2 cellular contexts compared by ENCODE assay signal in the genomic region with DNA sequence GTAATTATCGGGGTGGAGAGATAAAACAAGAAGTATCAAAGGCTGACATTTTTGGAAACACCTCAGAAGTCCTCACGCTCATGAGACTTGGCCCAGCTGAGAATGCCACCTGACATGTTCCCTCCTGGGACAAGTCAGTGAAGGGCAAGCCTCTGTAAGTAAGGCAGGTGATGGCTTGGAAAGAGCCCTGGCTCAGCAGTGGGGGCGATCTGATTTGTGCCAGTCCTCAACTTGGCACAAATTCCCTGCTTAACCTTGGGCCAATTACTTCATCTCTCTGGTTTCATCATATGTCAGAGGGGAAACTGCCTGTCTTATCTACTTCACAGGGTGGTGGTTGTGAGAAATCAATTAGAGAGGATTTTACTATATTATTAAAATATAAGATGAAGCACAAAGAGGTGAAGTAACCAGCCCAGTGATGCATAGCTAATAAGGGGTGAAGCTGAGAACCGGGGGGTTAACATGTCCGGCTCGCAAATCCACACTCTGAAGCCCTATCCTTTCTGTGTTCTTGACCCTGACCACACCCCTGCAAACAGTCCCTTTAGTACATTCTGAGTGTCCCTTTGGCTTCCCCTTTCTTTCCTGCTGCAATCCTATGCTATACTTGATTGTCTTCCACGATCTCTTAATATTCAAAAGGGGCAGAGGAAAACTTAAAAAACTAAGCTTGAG.
TF ChIP-seq lines count a peak whose summit lies in the region.

No MANE protein-coding gene starts in this region.

TF ChIP-seq in HEK293, 187 proteins besides CTCF, POLR2A, EP300 and RAD21 (continued from another document):
- TF ChIP-seq, protein P1, sequence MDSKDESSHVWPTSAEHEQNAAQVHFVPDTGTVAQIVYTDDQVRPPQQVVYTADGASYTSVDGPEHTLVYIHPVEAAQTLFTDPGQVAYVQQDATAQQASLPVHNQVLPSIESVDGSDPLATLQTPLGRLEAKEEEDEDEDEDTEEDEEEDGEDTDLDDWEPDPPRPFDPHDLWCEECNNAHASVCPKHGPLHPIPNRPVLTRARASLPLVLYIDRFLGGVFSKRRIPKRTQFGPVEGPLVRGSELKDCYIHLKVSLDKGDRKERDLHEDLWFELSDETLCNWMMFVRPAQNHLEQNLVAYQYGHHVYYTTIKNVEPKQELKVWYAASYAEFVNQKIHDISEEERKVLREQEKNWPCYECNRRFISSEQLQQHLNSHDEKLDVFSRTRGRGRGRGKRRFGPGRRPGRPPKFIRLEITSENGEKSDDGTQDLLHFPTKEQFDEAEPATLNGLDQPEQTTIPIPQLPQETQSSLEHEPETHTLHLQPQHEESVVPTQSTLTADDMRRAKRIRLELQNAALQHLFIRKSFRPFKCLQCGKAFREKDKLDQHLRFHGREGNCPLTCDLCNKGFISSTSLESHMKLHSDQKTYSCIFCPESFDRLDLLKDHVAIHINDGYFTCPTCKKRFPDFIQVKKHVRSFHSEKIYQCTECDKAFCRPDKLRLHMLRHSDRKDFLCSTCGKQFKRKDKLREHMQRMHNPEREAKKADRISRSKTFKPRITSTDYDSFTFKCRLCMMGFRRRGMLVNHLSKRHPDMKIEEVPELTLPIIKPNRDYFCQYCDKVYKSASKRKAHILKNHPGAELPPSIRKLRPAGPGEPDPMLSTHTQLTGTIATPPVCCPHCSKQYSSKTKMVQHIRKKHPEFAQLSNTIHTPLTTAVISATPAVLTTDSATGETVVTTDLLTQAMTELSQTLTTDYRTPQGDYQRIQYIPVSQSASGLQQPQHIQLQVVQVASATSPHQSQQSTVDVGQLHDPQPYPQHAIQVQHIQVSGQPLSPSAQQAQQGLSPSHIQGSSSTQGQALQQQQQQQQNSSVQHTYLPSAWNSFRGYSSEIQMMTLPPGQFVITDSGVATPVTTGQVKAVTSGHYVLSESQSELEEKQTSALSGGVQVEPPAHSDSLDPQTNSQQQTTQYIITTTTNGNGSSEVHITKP (tag by site-specific recombination; IDR thresholded peaks at IDR 0.05), result peak; percentile 98

TF ChIP-seq in K562, 482 proteins besides CTCF, POLR2A, EP300 and RAD21 (continued from another document and continues in another):
- TF ChIP-seq, protein P2, sequence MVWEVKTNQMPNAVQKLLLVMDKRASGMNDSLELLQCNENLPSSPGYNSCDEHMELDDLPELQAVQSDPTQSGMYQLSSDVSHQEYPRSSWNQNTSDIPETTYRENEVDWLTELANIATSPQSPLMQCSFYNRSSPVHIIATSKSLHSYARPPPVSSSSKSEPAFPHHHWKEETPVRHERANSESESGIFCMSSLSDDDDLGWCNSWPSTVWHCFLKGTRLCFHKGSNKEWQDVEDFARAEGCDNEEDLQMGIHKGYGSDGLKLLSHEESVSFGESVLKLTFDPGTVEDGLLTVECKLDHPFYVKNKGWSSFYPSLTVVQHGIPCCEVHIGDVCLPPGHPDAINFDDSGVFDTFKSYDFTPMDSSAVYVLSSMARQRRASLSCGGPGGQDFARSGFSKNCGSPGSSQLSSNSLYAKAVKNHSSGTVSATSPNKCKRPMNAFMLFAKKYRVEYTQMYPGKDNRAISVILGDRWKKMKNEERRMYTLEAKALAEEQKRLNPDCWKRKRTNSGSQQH (CRISPR knock-in tag; IDR thresholded peaks at IDR 0.05), result no peak
- TF ChIP-seq RHOXF2B (CRISPR knock-in tag; conservative IDR thresholded peaks at IDR 0.05), result no peak
- no peak for TF ChIP-seq ZNF3 (CRISPR knock-in tag; IDR thresholded peaks at IDR 0.05)
- TF ChIP-seq, protein P3, sequence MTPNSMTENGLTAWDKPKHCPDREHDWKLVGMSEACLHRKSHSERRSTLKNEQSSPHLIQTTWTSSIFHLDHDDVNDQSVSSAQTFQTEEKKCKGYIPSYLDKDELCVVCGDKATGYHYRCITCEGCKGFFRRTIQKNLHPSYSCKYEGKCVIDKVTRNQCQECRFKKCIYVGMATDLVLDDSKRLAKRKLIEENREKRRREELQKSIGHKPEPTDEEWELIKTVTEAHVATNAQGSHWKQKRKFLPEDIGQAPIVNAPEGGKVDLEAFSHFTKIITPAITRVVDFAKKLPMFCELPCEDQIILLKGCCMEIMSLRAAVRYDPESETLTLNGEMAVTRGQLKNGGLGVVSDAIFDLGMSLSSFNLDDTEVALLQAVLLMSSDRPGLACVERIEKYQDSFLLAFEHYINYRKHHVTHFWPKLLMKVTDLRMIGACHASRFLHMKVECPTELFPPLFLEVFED (CRISPR knock-in tag; conservative IDR thresholded peaks at IDR 0.05), result no peak
- no peak for TF ChIP-seq CEBPG (CRISPR knock-in tag; IDR thresholded peaks at IDR 0.05)
- peak; percentile 39 to 60; a peak in 3 of 4 replicates for TF ChIP-seq CEBPG (tag; conservative IDR thresholded peaks at IDR 0.05 in 1 of 2, IDR thresholded peaks at IDR 0.05 in 1 of 2)
- TF ChIP-seq, protein P4, sequence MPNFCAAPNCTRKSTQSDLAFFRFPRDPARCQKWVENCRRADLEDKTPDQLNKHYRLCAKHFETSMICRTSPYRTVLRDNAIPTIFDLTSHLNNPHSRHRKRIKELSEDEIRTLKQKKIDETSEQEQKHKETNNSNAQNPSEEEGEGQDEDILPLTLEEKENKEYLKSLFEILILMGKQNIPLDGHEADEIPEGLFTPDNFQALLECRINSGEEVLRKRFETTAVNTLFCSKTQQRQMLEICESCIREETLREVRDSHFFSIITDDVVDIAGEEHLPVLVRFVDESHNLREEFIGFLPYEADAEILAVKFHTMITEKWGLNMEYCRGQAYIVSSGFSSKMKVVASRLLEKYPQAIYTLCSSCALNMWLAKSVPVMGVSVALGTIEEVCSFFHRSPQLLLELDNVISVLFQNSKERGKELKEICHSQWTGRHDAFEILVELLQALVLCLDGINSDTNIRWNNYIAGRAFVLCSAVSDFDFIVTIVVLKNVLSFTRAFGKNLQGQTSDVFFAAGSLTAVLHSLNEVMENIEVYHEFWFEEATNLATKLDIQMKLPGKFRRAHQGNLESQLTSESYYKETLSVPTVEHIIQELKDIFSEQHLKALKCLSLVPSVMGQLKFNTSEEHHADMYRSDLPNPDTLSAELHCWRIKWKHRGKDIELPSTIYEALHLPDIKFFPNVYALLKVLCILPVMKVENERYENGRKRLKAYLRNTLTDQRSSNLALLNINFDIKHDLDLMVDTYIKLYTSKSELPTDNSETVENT (CRISPR knock-in tag; IDR thresholded peaks at IDR 0.05), result no peak
- no peak for TF ChIP-seq FOXJ2 (tag; IDR thresholded peaks at IDR 0.05)
- no peak for TF ChIP-seq NR2C2 (CRISPR knock-in tag; IDR thresholded peaks at IDR 0.05)
- TF ChIP-seq NR2C2 (tag; IDR thresholded peaks at IDR 0.05), result peak; percentile 61
- TF ChIP-seq MTA1 (IDR thresholded peaks at IDR 0.05; ENCODE audit: borderline replicate concordance), result no peak
- TF ChIP-seq PHTF2 (CRISPR knock-in tag; IDR thresholded peaks at IDR 0.05), result no peak
- peak; percentile 70 for TF ChIP-seq ATF7 (IDR thresholded peaks at IDR 0.05)
- no peak for TF ChIP-seq CREBBP (IDR thresholded peaks at IDR 0.05; ENCODE audit: low read depth, low read length)
- TF ChIP-seq, protein P5, sequence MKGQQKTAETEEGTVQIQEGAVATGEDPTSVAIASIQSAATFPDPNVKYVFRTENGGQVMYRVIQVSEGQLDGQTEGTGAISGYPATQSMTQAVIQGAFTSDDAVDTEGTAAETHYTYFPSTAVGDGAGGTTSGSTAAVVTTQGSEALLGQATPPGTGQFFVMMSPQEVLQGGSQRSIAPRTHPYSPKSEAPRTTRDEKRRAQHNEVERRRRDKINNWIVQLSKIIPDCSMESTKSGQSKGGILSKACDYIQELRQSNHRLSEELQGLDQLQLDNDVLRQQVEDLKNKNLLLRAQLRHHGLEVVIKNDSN (CRISPR knock-in tag; IDR thresholded peaks at IDR 0.05), result no peak
- no peak for TF ChIP-seq DNMT1 (IDR thresholded peaks at IDR 0.05)
- no peak for TF ChIP-seq NR3C1 (CRISPR knock-in tag; IDR thresholded peaks at IDR 0.05)
- TF ChIP-seq, protein P1 (IDR thresholded peaks at IDR 0.05; ENCODE audit: partially characterized antibody), result peak; percentile 95
- TF ChIP-seq ZNF589 (CRISPR knock-in tag; IDR thresholded peaks at IDR 0.05; ENCODE audit: low read depth), result peak; percentile 8; the same call in 1 of the 2 replicates
- TF ChIP-seq CXXC5 (CRISPR knock-in tag; IDR thresholded peaks at IDR 0.05), result 0 out of 2 replicates have a peak, but pooled peaks have one; percentile 3
- TF ChIP-seq PCBP1 (IDR thresholded peaks at IDR 0.05; ENCODE audit: low read depth, low read length, poor library complexity, severe bottlenecking), result no peak
- no peak for TF ChIP-seq ZNF263 (CRISPR knock-in tag; IDR thresholded peaks at IDR 0.05; ENCODE audit: borderline replicate concordance)
- TF ChIP-seq, protein P6, sequence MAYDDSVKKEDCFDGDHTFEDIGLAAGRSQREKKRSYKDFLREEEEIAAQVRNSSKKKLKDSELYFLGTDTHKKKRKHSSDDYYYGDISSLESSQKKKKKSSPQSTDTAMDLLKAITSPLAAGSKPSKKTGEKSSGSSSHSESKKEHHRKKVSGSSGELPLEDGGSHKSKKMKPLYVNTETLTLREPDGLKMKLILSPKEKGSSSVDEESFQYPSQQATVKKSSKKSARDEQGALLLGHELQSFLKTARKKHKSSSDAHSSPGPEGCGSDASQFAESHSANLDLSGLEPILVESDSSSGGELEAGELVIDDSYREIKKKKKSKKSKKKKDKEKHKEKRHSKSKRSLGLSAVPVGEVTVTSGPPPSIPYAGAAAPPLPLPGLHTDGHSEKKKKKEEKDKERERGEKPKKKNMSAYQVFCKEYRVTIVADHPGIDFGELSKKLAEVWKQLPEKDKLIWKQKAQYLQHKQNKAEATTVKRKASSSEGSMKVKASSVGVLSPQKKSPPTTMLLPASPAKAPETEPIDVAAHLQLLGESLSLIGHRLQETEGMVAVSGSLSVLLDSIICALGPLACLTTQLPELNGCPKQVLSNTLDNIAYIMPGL (CRISPR knock-in tag; IDR thresholded peaks at IDR 0.05), result no peak
- 0 out of 2 replicates have a peak, but pooled peaks have one; percentile 8 for TF ChIP-seq POLR2H (tag; IDR thresholded peaks at IDR 0.05; ENCODE audit: low read depth)
- TF ChIP-seq THRAP3 (IDR thresholded peaks at IDR 0.05; ENCODE audit: borderline replicate concordance), result no peak
- TF ChIP-seq, protein P7, sequence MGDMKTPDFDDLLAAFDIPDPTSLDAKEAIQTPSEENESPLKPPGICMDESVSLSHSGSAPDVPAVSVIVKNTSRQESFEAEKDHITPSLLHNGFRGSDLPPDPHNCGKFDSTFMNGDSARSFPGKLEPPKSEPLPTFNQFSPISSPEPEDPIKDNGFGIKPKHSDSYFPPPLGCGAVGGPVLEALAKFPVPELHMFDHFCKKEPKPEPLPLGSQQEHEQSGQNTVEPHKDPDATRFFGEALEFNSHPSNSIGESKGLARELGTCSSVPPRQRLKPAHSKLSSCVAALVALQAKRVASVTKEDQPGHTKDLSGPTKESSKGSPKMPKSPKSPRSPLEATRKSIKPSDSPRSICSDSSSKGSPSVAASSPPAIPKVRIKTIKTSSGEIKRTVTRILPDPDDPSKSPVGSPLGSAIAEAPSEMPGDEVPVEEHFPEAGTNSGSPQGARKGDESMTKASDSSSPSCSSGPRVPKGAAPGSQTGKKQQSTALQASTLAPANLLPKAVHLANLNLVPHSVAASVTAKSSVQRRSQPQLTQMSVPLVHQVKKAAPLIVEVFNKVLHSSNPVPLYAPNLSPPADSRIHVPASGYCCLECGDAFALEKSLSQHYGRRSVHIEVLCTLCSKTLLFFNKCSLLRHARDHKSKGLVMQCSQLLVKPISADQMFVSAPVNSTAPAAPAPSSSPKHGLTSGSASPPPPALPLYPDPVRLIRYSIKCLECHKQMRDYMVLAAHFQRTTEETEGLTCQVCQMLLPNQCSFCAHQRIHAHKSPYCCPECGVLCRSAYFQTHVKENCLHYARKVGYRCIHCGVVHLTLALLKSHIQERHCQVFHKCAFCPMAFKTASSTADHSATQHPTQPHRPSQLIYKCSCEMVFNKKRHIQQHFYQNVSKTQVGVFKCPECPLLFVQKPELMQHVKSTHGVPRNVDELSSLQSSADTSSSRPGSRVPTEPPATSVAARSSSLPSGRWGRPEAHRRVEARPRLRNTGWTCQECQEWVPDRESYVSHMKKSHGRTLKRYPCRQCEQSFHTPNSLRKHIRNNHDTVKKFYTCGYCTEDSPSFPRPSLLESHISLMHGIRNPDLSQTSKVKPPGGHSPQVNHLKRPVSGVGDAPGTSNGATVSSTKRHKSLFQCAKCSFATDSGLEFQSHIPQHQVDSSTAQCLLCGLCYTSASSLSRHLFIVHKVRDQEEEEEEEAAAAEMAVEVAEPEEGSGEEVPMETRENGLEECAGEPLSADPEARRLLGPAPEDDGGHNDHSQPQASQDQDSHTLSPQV (IDR thresholded peaks at IDR 0.05), result no peak
- TF ChIP-seq CEBPB (tag; IDR thresholded peaks at IDR 0.05), result peak; percentile 85
- TF ChIP-seq ILK (tag; IDR thresholded peaks at IDR 0.05; ENCODE audit: borderline replicate concordance, low read depth), result no peak
- TF ChIP-seq GABPB2 (CRISPR knock-in tag; conservative IDR thresholded peaks at IDR 0.05), result no peak
- no peak for TF ChIP-seq HMG20A (CRISPR knock-in tag; conservative IDR thresholded peaks at IDR 0.05)
- TF ChIP-seq, protein P8, sequence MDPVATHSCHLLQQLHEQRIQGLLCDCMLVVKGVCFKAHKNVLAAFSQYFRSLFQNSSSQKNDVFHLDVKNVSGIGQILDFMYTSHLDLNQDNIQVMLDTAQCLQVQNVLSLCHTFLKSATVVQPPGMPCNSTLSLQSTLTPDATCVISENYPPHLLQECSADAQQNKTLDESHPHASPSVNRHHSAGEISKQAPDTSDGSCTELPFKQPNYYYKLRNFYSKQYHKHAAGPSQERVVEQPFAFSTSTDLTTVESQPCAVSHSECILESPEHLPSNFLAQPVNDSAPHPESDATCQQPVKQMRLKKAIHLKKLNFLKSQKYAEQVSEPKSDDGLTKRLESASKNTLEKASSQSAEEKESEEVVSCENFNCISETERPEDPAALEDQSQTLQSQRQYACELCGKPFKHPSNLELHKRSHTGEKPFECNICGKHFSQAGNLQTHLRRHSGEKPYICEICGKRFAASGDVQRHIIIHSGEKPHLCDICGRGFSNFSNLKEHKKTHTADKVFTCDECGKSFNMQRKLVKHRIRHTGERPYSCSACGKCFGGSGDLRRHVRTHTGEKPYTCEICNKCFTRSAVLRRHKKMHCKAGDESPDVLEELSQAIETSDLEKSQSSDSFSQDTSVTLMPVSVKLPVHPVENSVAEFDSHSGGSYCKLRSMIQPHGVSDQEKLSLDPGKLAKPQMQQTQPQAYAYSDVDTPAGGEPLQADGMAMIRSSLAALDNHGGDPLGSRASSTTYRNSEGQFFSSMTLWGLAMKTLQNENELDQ (CRISPR knock-in tag; IDR thresholded peaks at IDR 0.05; ENCODE audit: borderline replicate concordance), result no peak
